Comparison of ENCODE assay signal across 10 cellular contexts in genomic region chr4:21888195-21888976, GRCh38.
DNase-seq lines count a peak whose midpoint lies in the region; ATAC-seq and TF ChIP-seq lines count a peak whose summit lies in the region.
"Had no signal": no experiment of that assay in that cellular context is flagged by ENCODE, and none has a peak within 500 bp of the region (broad histone marks: within the 10 kb centered on the region; RNA-seq: fewer than 3 reads in every experiment).

No MANE protein-coding gene starts in this region.

- WGBS in body of pancreas, 2 donors = 41 to 58% methylated on average over 3 of the region's 3 CpGs
- 71 to 76% methylated on average over 3 of the region's 3 CpGs for WGBS in upper lobe of left lung, 2 donors
- WGBS in testis, 2 donors = 72 to 86% methylated on average over 3 of the region's 3 CpGs

- H3K27me3 ChIP-seq in body of pancreas (no peaks in the 10 kb centered on the region), upper lobe of left lung (no peaks in the 10 kb centered on the region), testis (no peaks in the 10 kb centered on the region)

- DNase-seq in NCI-H526 (lab: John Stamatoyannopoulos, UW) (peak; percentile 8 to 20), NCI-H526 treated with DMSO at 0.1 percent for 48 hours (lab: John Stamatoyannopoulos, UW) (no peak), amniotic stem cell (lab: John Stamatoyannopoulos, UW) (peak; percentile 83), skeletal muscle cell (ENCODE audit: low read depth) (peak; percentile 83), body of pancreas (no peak), upper lobe of left lung (no peak), testis (no peak)
- DNase-seq: activated CD4-positive, alpha-beta T cell treated with anti-CD3 and anti-CD28 coated beads, Interleukin-2, amount 50 U/mL, for 4 hours; NCI-H187 had no signal

- H3K4me3 ChIP-seq in skeletal muscle cell (ENCODE audit: low read depth, low read length) = no peak overlapping the region
- H3K4me3 ChIP-seq in body of pancreas = no peak overlapping the region
- H3K4me3 ChIP-seq in upper lobe of left lung = no peak overlapping the region
- H3K4me3 ChIP-seq in testis = no peak overlapping the region

- no peak for TF ChIP-seq CTCF in body of pancreas (IDR thresholded peaks at IDR 0.05)
- no peak for TF ChIP-seq CTCF in upper lobe of left lung (IDR thresholded peaks at IDR 0.05)
- TF ChIP-seq CTCF in testis (IDR thresholded peaks at IDR 0.05) = no peak

- no peak overlapping the region for H3K27ac ChIP-seq in body of pancreas
- no peak overlapping the region for H3K27ac ChIP-seq in upper lobe of left lung
- H3K27ac ChIP-seq in testis = no peak overlapping the region

- H3K36me3 ChIP-seq in body of pancreas (replicated peaks in 1 of 2; ENCODE audit: insufficient read depth in 1 of 2, low read depth in 2 of 2) (no peaks in the 10 kb centered on the region), upper lobe of left lung (no peaks in the 10 kb centered on the region), testis (ENCODE audit: low read depth, missing control alignments) (no peaks in the 10 kb centered on the region)

- TF ChIP-seq POLR2A in body of pancreas (IDR thresholded peaks at IDR 0.05) (no peak), upper lobe of left lung (IDR thresholded peaks at IDR 0.05) (no peak), testis (IDR thresholded peaks at IDR 0.05) (no peak)

- H3K9me3 ChIP-seq in body of pancreas (no peaks in the 10 kb centered on the region), upper lobe of left lung (no peaks in the 10 kb centered on the region), testis (no peaks in the 10 kb centered on the region)

- ATAC-seq in HG03135 (IDR thresholded peaks at IDR 0.05; ENCODE audit: unreplicated experiment) (peak; percentile 74), body of pancreas (no peak), upper lobe of left lung (ENCODE audit: low FRiP score in 2 of 2) (no peak)

- H3K4me1 ChIP-seq in body of pancreas (no peaks in the 10 kb centered on the region), upper lobe of left lung (no peaks in the 10 kb centered on the region), testis (no peaks in the 10 kb centered on the region)

- intact Hi-C loops in body of pancreas (cut with DNase I) (no loop called here), testis (cut with DNase I; ENCODE audit: low total_unique reads) (no loop called here)

- TF ChIP-seq EP300 in upper lobe of left lung (IDR thresholded peaks at IDR 0.05) = no peak

Comparison
In these comparisons a context has a peak if more than half of its experiments do, and no peak if none do; other contexts are left out.
1. DNase-seq: peak in NCI-H526 (2 of 2), amniotic stem cell (single experiment) and skeletal muscle cell (single experiment); none in NCI-H526 treated with DMSO at 0.1 percent for 48 hours (single experiment), body of pancreas (0 of 4), upper lobe of left lung (0 of 2) and testis (single experiment).